ENCODE assay signal across 1 cellular context in the genomic region with DNA sequence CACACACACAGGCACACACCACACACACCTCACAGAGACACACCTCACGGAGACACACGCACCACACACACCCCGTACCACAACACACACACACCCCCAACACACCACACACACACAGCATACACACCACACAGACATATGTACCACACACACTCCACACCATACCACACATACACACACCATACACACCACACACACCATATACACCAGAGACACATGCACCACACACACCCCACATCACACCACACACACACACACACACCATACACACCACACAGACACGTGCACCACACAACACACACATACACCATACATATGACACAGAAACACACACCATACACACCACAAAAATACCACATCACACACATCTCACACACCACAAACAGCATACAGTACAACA.
TF ChIP-seq lines count a peak whose summit lies in the region.

No MANE protein-coding gene starts in this region.

TF ChIP-seq in GM12878, 131 proteins besides CTCF, POLR2A, EP300 and RAD21 (continued from another document):
- TF ChIP-seq SKIL (IDR thresholded peaks at IDR 0.05; ENCODE audit: low read depth, poor library complexity, severe bottlenecking): no peak
- TF ChIP-seq SMAD5 (IDR thresholded peaks at IDR 0.05; ENCODE audit: low read depth): no peak
TF ChIP-seq in GM12878: peak in this region for 1.
